18 cellular contexts compared by ENCODE assay signal in the genomic region with DNA sequence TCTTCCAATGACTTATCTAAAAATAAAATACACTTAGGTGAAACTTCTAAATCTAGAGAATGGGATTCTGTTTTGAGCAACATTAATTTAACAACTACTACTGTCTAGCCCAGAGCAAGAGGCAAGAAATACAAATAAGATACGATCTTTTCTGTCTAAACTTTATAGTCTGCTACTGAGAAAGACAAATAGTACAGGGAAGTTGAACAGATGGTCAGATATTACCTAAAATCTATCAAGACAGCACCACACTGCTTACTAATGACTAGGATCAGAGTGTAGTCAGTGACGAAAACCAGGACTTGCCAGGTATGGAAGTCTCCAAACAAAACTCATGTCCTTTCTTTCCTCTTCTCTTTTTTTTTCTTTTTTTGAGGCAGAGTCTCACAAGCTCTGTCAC. TPM values are rescaled to one million over a fixed set of nuclear protein-coding genes. Genes with fewer than 3 reads are reported as not detected.
DNase-seq lines count a peak whose midpoint lies in the region; ATAC-seq and TF ChIP-seq lines count a peak whose summit lies in the region.
"Had no signal": no experiment of that assay in that cellular context is flagged by ENCODE, and none has a peak within 500 bp of the region (broad histone marks: within the 10 kb centered on the region; RNA-seq: fewer than 3 reads in every experiment).

No MANE protein-coding gene starts in this region.

- H2AFZ ChIP-seq in Loucy (ENCODE audit: low read length) = no peak overlapping the region

- TF ChIP-seq CTCF in Loucy (conservative IDR thresholded peaks at IDR 0.05; ENCODE audit: low read length) (no peak), endothelial cell (IDR thresholded peaks at IDR 0.05; ENCODE audit: unreplicated experiment) (no peak)

- H4K20me1 ChIP-seq in Loucy (ENCODE audit: insufficient read depth, low read length, poor library complexity, severe bottlenecking) = peaks cover 5% of the 10 kb centered on the region

- peaks cover 37% of the 10 kb centered on the region; the same call in 1 of the 2 replicates for H3K79me2 ChIP-seq in Loucy (ENCODE audit: insufficient read depth, low read length)

- no peaks in the 10 kb centered on the region for H3K9me3 ChIP-seq in Loucy (ENCODE audit: insufficient read depth, low read depth, low read length)
- H3K9me3 ChIP-seq: A549 had no signal

- H3K4me3 Mint-ChIP-seq in endothelial cell (ENCODE audit: unreplicated experiment) = no peak overlapping the region
- H3K4me3 Mint-ChIP-seq in stimulated activated effector memory CD8-positive, alpha-beta T cell treated with anti-CD3 and anti-CD28 coated beads, Interleukin-12 subunit alpha, Interleukin-12 subunit beta, amount 100 ng/mL, for 72 hours = no peak overlapping the region
- H3K4me3 Mint-ChIP-seq: CD8-positive, alpha-beta T cell; H9; IgD-negative memory B cell had no signal

- H3K4me1 Mint-ChIP-seq in endothelial cell (ENCODE audit: unreplicated experiment) = peaks cover 25% of the 10 kb centered on the region
- no peaks in the 10 kb centered on the region for H3K4me1 Mint-ChIP-seq in stimulated activated effector memory CD8-positive, alpha-beta T cell treated with anti-CD3 and anti-CD28 coated beads, Interleukin-12 subunit alpha, Interleukin-12 subunit beta, amount 100 ng/mL, for 72 hours

- H3K9me2 ChIP-seq in Loucy (replicated peaks; ENCODE audit: low read depth, low read length) = no peaks in the 10 kb centered on the region

- ATAC-seq in stimulated activated effector memory CD8-positive, alpha-beta T cell treated with anti-CD3 and anti-CD28 coated beads, Interleukin-12 subunit alpha, Interleukin-12 subunit beta, amount 100 ng/mL, for 72 hours = no peak
- no peak for ATAC-seq in left colon
- ATAC-seq: A549; CD8-positive, alpha-beta T cell had no signal

- peak overlapping the region; percentile 9 for H3K4me2 ChIP-seq in Loucy (ENCODE audit: low read depth, low read length, poor library complexity, severe bottlenecking)
- H3K4me2 ChIP-seq: A549 had no signal

- H3K27ac Mint-ChIP-seq in endothelial cell (ENCODE audit: unreplicated experiment) = peak overlapping the region; percentile 63
- no peak overlapping the region for H3K27ac Mint-ChIP-seq in stimulated activated effector memory CD8-positive, alpha-beta T cell treated with anti-CD3 and anti-CD28 coated beads, Interleukin-12 subunit alpha, Interleukin-12 subunit beta, amount 100 ng/mL, for 72 hours
- H3K27ac Mint-ChIP-seq: CD8-positive, alpha-beta T cell; IgD-negative memory B cell had no signal

- peaks cover 2% of the 10 kb centered on the region for H3K4me1 ChIP-seq in Loucy (ENCODE audit: insufficient read depth, low read length, poor library complexity, severe bottlenecking)

- no peaks in the 10 kb centered on the region for H3K9me3 Mint-ChIP-seq in endothelial cell (ENCODE audit: unreplicated experiment)
- H3K9me3 Mint-ChIP-seq in stimulated activated effector memory CD8-positive, alpha-beta T cell treated with anti-CD3 and anti-CD28 coated beads, Interleukin-12 subunit alpha, Interleukin-12 subunit beta, amount 100 ng/mL, for 72 hours = no peaks in the 10 kb centered on the region
- H3K9me3 Mint-ChIP-seq: CD8-positive, alpha-beta T cell had no signal

- peaks cover 4% of the 10 kb centered on the region for H3K36me3 Mint-ChIP-seq in endothelial cell (ENCODE audit: low read depth, unreplicated experiment)
- H3K36me3 Mint-ChIP-seq in stimulated activated effector memory CD8-positive, alpha-beta T cell treated with anti-CD3 and anti-CD28 coated beads, Interleukin-12 subunit alpha, Interleukin-12 subunit beta, amount 100 ng/mL, for 72 hours = no peaks in the 10 kb centered on the region
- H3K36me3 Mint-ChIP-seq: CD8-positive, alpha-beta T cell had no signal

- H3F3A ChIP-seq in Loucy (ENCODE audit: low read depth) = no peaks in the 10 kb centered on the region

- no peaks in the 10 kb centered on the region for H3K36me3 ChIP-seq in Loucy (ENCODE audit: insufficient read depth, low read length)

- H3K9ac ChIP-seq in Loucy (ENCODE audit: low read depth, low read length, poor library complexity, severe bottlenecking) = no peak overlapping the region

- peak; percentile 19 for DNase-seq in DMS 273 (lab: John Stamatoyannopoulos, UW; ENCODE audit: unreplicated experiment)
- no peak for DNase-seq in DMS 273 treated with DMSO at 0.1 percent for 48 hours (lab: John Stamatoyannopoulos, UW)
- no peak for DNase-seq in endothelial cell (ENCODE audit: low spot score)
- DNase-seq in DMS53 treated with DMSO at 0.1 percent for 48 hours (lab: John Stamatoyannopoulos, UW; ENCODE audit: unreplicated experiment) = no peak
- DNase-seq in stimulated activated effector memory CD8-positive, alpha-beta T cell treated with anti-CD3 and anti-CD28 coated beads, Interleukin-12 subunit alpha, Interleukin-12 subunit beta, amount 100 ng/mL, for 72 hours (ENCODE audit: low spot score in 2 of 2) = no peak
- DNase-seq in left colon = no peak
- DNase-seq: AML-193; CD8-positive, alpha-beta T cell; COR-L47; DMS153; DND-41; EL; H9; KG1 had no signal

- no peaks in the 10 kb centered on the region for H3K27me3 ChIP-seq in Loucy (ENCODE audit: insufficient read depth, low read length, poor library complexity, severe bottlenecking)

- no peaks in the 10 kb centered on the region for H3K27me3 Mint-ChIP-seq in endothelial cell (ENCODE audit: unreplicated experiment)
- H3K27me3 Mint-ChIP-seq: IgD-negative memory B cell had no signal

- no peak overlapping the region for H3K4me3 ChIP-seq in Loucy (ENCODE audit: low read length, poor library complexity, severe bottlenecking)
- H3K4me3 ChIP-seq: A549, GM12878 had no signal

- intact Hi-C loops in left colon (cut with DNase I, micrococcal nuclease) = no loop called here

RNA-seq across cellular contexts. Expression of a gene that starts 7.1 kb away (rescaled TPM):
- 16.7 TPM for total RNA-seq in endothelial cell (ENCODE audit: unreplicated experiment)
- 10 to 100 TPM; 34.3 to 80.3 TPM for total RNA-seq in left colon
